16 cellular contexts compared by ENCODE assay signal in genomic region chr7:107615910-107616680, GRCh38. TPM values are rescaled to one million over a fixed set of nuclear protein-coding genes. Genes with fewer than 3 reads are reported as not detected.
DNase-seq lines count a peak whose midpoint lies in the region; ATAC-seq, FAIRE-seq and TF ChIP-seq lines count a peak whose summit lies in the region.
"Had no signal": no experiment of that assay in that cellular context is flagged by ENCODE, and none has a peak within 500 bp of the region (broad histone marks: within the 10 kb centered on the region; RNA-seq: fewer than 3 reads in every experiment).

No MANE protein-coding gene starts in this region.

- no peaks in the 10 kb centered on the region for H3K79me2 ChIP-seq in keratinocyte (ENCODE audit: control insufficient read depth, insufficient read depth, low read length)

- H3K4me3 Mint-ChIP-seq in activated T-cell treated with anti-CD3 and anti-CD28 coated beads, Interleukin-2, amount 50 U/mL, for 72 hours, result no peak overlapping the region
- no peak overlapping the region for H3K4me3 Mint-ChIP-seq in activated T-cell treated with anti-CD3 and anti-CD28 coated beads, Interleukin-2, amount 50 U/mL, for 4 hours
- H3K4me3 Mint-ChIP-seq in CD8-positive, alpha-beta memory T cell, result no peak overlapping the region
- H3K4me3 Mint-ChIP-seq: IgD-negative memory B cell had no signal

- no peaks in the 10 kb centered on the region for H3K4me1 Mint-ChIP-seq in activated T-cell treated with anti-CD3 and anti-CD28 coated beads, Interleukin-2, amount 50 U/mL, for 72 hours (ENCODE audit: low read depth)
- no peaks in the 10 kb centered on the region for H3K4me1 Mint-ChIP-seq in activated T-cell treated with anti-CD3 and anti-CD28 coated beads, Interleukin-2, amount 50 U/mL, for 4 hours (ENCODE audit: low read depth)
- H3K4me1 Mint-ChIP-seq in CD8-positive, alpha-beta memory T cell, result no peaks in the 10 kb centered on the region

- WGBS in thyroid gland, 2 donors, result 93 to 95% methylated on average over 4 of the region's 4 CpGs

- POLR2A ChIA-PET in CD8-positive, alpha-beta memory T cell (lab: Charles Lee), result no interaction called here

- no peak for ATAC-seq in activated T-cell treated with anti-CD3 and anti-CD28 coated beads, Interleukin-2, amount 50 U/mL, for 72 hours (replicated peaks in 1 of 2)
- no peak for ATAC-seq in activated T-cell treated with anti-CD3 and anti-CD28 coated beads, Interleukin-2, amount 50 U/mL, for 4 hours

- H3K36me3 ChIP-seq in bronchial epithelial cell (ENCODE audit: control insufficient read depth, insufficient read depth, low read length), result peaks cover 2% of the 10 kb centered on the region
- H3K36me3 ChIP-seq in keratinocyte (ENCODE audit: control insufficient read depth in 2 of 2, extremely low read depth in 1 of 2, insufficient read depth in 2 of 2, low read length in 2 of 2), result peaks cover 8 to 11% of the 10 kb centered on the region in 2 experiments
- peaks cover 5% of the 10 kb centered on the region for H3K36me3 ChIP-seq in CD8-positive, alpha-beta memory T cell (ENCODE audit: insufficient read depth, low read length)
- peaks cover 0 to 2% of the 10 kb centered on the region in 2 donors for H3K36me3 ChIP-seq in thyroid gland

- CTCF ChIA-PET in CD8-positive, alpha-beta memory T cell (lab: Charles Lee), result interaction anchor here (1.4 kb wide), 1 partner anchor 11 kb away, joined by 3 read pairs; no protein-coding TSS in a partner anchor

- H2AFZ ChIP-seq in keratinocyte (ENCODE audit: control insufficient read depth, low read length), result no peak overlapping the region

- H3K36me3 Mint-ChIP-seq in activated T-cell treated with anti-CD3 and anti-CD28 coated beads, Interleukin-2, amount 50 U/mL, for 72 hours (ENCODE audit: insufficient read depth in 2 of 2), result peaks cover 3 to 4% of the 10 kb centered on the region in 2 donors
- H3K36me3 Mint-ChIP-seq in activated T-cell treated with anti-CD3 and anti-CD28 coated beads, Interleukin-2, amount 50 U/mL, for 4 hours (ENCODE audit: insufficient read depth), result peaks cover 13% of the 10 kb centered on the region
- peaks cover 0 to 39% (median 12%) of the 10 kb centered on the region in 3 donors for H3K36me3 Mint-ChIP-seq in CD8-positive, alpha-beta memory T cell

- no peaks in the 10 kb centered on the region for H3K9me3 Mint-ChIP-seq in activated T-cell treated with anti-CD3 and anti-CD28 coated beads, Interleukin-2, amount 50 U/mL, for 72 hours
- no peaks in the 10 kb centered on the region for H3K9me3 Mint-ChIP-seq in activated T-cell treated with anti-CD3 and anti-CD28 coated beads, Interleukin-2, amount 50 U/mL, for 4 hours
- H3K9me3 Mint-ChIP-seq in CD8-positive, alpha-beta memory T cell, result no peaks in the 10 kb centered on the region
- H3K9me3 Mint-ChIP-seq: IgD-negative memory B cell had no signal

- dilution Hi-C loops in keratinocyte (cut with MboI; ENCODE audit: extremely low pct_ligation_motif_present, low sequenced_read_pairs), result no loop called here

- no peaks in the 10 kb centered on the region for H4K20me1 ChIP-seq in keratinocyte (ENCODE audit: control insufficient read depth, extremely low read depth, insufficient read depth, low read length)
- H4K20me1 ChIP-seq: BLaER1 had no signal

- intact Hi-C loops in thyroid gland (cut with DNase I), result no loop called here

- peak overlapping the region; percentile 70 for H3K27ac Mint-ChIP-seq in activated T-cell treated with anti-CD3 and anti-CD28 coated beads, Interleukin-2, amount 50 U/mL, for 72 hours
- H3K27ac Mint-ChIP-seq in CD8-positive, alpha-beta memory T cell, result peak overlapping the region in 1 of 8 donors; percentile 86
- H3K27ac Mint-ChIP-seq: IgD-negative memory B cell had no signal

- H3K9me3 ChIP-seq in keratinocyte (ENCODE audit: control insufficient read depth, low read depth, low read length), result no peaks in the 10 kb centered on the region
- H3K9me3 ChIP-seq in CD8-positive, alpha-beta memory T cell (ENCODE audit: low read length), result no peaks in the 10 kb centered on the region
- H3K9me3 ChIP-seq in thyroid gland, result no peaks in the 10 kb centered on the region
- H3K9me3 ChIP-seq: BLaER1 had no signal

- no peak overlapping the region for H3K27ac ChIP-seq in keratinocyte (ENCODE audit: control insufficient read depth, insufficient read depth, low read length)
- H3K27ac ChIP-seq in CD8-positive, alpha-beta memory T cell (ENCODE audit: low read depth, low read length), result no peak overlapping the region
- H3K27ac ChIP-seq in thyroid gland, result no peak overlapping the region
- H3K27ac ChIP-seq: BLaER1 had no signal

- DNase-seq in activated T-cell treated with anti-CD3 and anti-CD28 coated beads, Interleukin-2, amount 50 U/mL, for 72 hours, result no peak
- DNase-seq in activated T-cell treated with anti-CD3 and anti-CD28 coated beads, Interleukin-2, amount 50 U/mL, for 4 hours, result no peak
- DNase-seq in bronchial epithelial cell (ENCODE audit: low read depth) (peak; percentile 20), keratinocyte (ENCODE audit: low read depth, low spot score) (no peak), NCI-H1694 treated with DMSO at 0.1 percent for 48 hours (lab: John Stamatoyannopoulos, UW) (no peak), NCI-H1436 (lab: John Stamatoyannopoulos, UW) (no peak), thyroid gland (no peak)
- DNase-seq in CD8-positive, alpha-beta memory T cell, result no peak
- DNase-seq: 8988T, DMS153, MV-4-11, NCI-H1436 treated with DMSO at 0.1 percent for 48 hours, NCI-H748 treated with DMSO at 0.1 percent for 48 hours, SIG-M5 had no signal

- H3K4me3 ChIP-seq in bronchial epithelial cell (ENCODE audit: low read depth, low read length) (no peak overlapping the region), keratinocyte (ENCODE audit: control insufficient read depth in 2 of 3, extremely low read depth in 1 of 3, insufficient read depth in 2 of 3, low read depth in 1 of 3, low read length in 3 of 3) (no peak overlapping the region), thyroid gland (replicated peaks in 1 of 3) (no peak overlapping the region)
- no peak overlapping the region for H3K4me3 ChIP-seq in CD8-positive, alpha-beta memory T cell (ENCODE audit: low read length)
- H3K4me3 ChIP-seq: BLaER1 had no signal

- H3K4me2 ChIP-seq in keratinocyte (ENCODE audit: control insufficient read depth, extremely low read depth, insufficient read depth, low read depth, low read length), result no peak overlapping the region
- H3K4me2 ChIP-seq: BLaER1 had no signal

- no peak for FAIRE-seq in bronchial epithelial cell (lab: Jason Lieb, UNC)
- peak; percentile 39 for FAIRE-seq in keratinocyte (lab: Jason Lieb, UNC)

- no peak for TF ChIP-seq POLR2A in thyroid gland (IDR thresholded peaks at IDR 0.05)

- no peaks in the 10 kb centered on the region for H3K9me1 ChIP-seq in keratinocyte (ENCODE audit: control insufficient read depth, extremely low read depth, insufficient read depth, low read length)

- no peaks in the 10 kb centered on the region for H3K27me3 ChIP-seq in bronchial epithelial cell (ENCODE audit: control insufficient read depth, insufficient read depth, low read length)
- H3K27me3 ChIP-seq in keratinocyte (ENCODE audit: control insufficient read depth, extremely low read depth, insufficient read depth, low read length), result no peaks in the 10 kb centered on the region
- H3K27me3 ChIP-seq in CD8-positive, alpha-beta memory T cell (ENCODE audit: insufficient read depth, low read length, poor library complexity, severe bottlenecking), result no peaks in the 10 kb centered on the region
- no peaks in the 10 kb centered on the region for H3K27me3 ChIP-seq in thyroid gland
- H3K27me3 ChIP-seq: BLaER1 had no signal

- TF ChIP-seq CTCF in bronchial epithelial cell (IDR thresholded peaks at IDR 0.05; ENCODE audit: insufficient read depth, low read length, severe bottlenecking) (no peak), keratinocyte (optimal IDR thresholded peaks at IDR 0.05 in 1 of 3, IDR thresholded peaks at IDR 0.05 in 1 of 3, conservative IDR thresholded peaks at IDR 0.05 in 1 of 3; ENCODE audit: extremely low read depth in 1 of 3, insufficient read depth in 2 of 3, low read length in 3 of 3) (no peak), thyroid gland (IDR thresholded peaks at IDR 0.05) (no peak)

- no peaks in the 10 kb centered on the region for H3K27me3 Mint-ChIP-seq in activated T-cell treated with anti-CD3 and anti-CD28 coated beads, Interleukin-2, amount 50 U/mL, for 72 hours (ENCODE audit: low read depth)
- H3K27me3 Mint-ChIP-seq in activated T-cell treated with anti-CD3 and anti-CD28 coated beads, Interleukin-2, amount 50 U/mL, for 4 hours (ENCODE audit: low read depth), result no peaks in the 10 kb centered on the region
- H3K27me3 Mint-ChIP-seq in CD8-positive, alpha-beta memory T cell, result no peaks in the 10 kb centered on the region
- H3K27me3 Mint-ChIP-seq: IgD-negative memory B cell had no signal

- H3K4me1 ChIP-seq in keratinocyte (ENCODE audit: control insufficient read depth, extremely low read depth, insufficient read depth, low read length) (peaks cover 21% of the 10 kb centered on the region), thyroid gland (peaks cover 3 to 10% of the 10 kb centered on the region in 2 donors)
- no peaks in the 10 kb centered on the region for H3K4me1 ChIP-seq in CD8-positive, alpha-beta memory T cell (ENCODE audit: insufficient read depth, low read length)
- H3K4me1 ChIP-seq: BLaER1 had no signal

- no peak overlapping the region for H3K9ac ChIP-seq in keratinocyte (ENCODE audit: control insufficient read depth, extremely low read depth, insufficient read depth, low read length)
- H3K9ac ChIP-seq: BLaER1 had no signal

RNA-seq across cellular contexts. Expression of gene BCAP29, which starts 36.0 kb away (rescaled TPM):
- 10 to 100 TPM; 37.8 to 44.3 TPM for total RNA-seq in activated T-cell treated with anti-CD3 and anti-CD28 coated beads, Interleukin-2, amount 50 U/mL, for 72 hours
- total RNA-seq in activated T-cell treated with anti-CD3 and anti-CD28 coated beads, Interleukin-2, amount 50 U/mL, for 4 hours, result 10 to 100 TPM; 26.5 to 29.2 (median 27.8) TPM
- total RNA-seq in bronchial epithelial cell, result 25.0 and 30.6 TPM in 2 replicates
- polyA plus RNA-seq in keratinocyte, result 57.1 to 141 TPM (median 94.4 TPM) in 3 replicates
- polyA plus RNA-seq in keratinocyte (2011; ENCODE audit: low read depth), result 116 TPM
- 43.8 and 90.7 TPM in 2 replicates for polyA plus RNA-seq in keratinocyte (2011; cell fraction: cytosol; rRNA removed)
- polyA plus RNA-seq in keratinocyte (2011; cell fraction: nucleus; rRNA removed), result 55.8 and 90.3 TPM in 2 replicates
- polyA plus RNA-seq in keratinocyte (2012; ENCODE audit: low replicate concordance), result 34.4 and 124 TPM in 2 replicates
- 9.2 to 61.3 TPM (median 24.5 TPM) in 3 replicates for polyA minus RNA-seq in keratinocyte
- polyA minus RNA-seq in keratinocyte (2011; cell fraction: cytosol; rRNA and poly(A)+ RNA removed), result 31.5 TPM
- polyA minus RNA-seq in keratinocyte (2011; cell fraction: nucleus; rRNA and poly(A)+ RNA removed), result 35.9 and 67.1 TPM in 2 replicates
- 10 to 100 TPM; 46.5 to 48.7 TPM for total RNA-seq in CD8-positive, alpha-beta memory T cell
- polyA plus RNA-seq in CD8-positive, alpha-beta memory T cell, result 44.6 TPM
- 100 to 1,000 TPM; 217 to 276 (median 221) TPM for total RNA-seq in thyroid gland

RNA-seq across cellular contexts. Expression of gene SLC26A4, which starts 44.5 kb away (rescaled TPM):
- total RNA-seq in activated T-cell treated with anti-CD3 and anti-CD28 coated beads, Interleukin-2, amount 50 U/mL, for 72 hours, result 10 to 100 TPM in 1 of 2 donors, 1 to 10 TPM in 1; 7.9 to 18.3 TPM
- total RNA-seq in activated T-cell treated with anti-CD3 and anti-CD28 coated beads, Interleukin-2, amount 50 U/mL, for 4 hours, result 1 to 10 TPM in 1 of 3 donors, under 1 TPM in 2; 0.68 to 2.0 (median 0.71) TPM
- total RNA-seq in bronchial epithelial cell (0.53 and 1.3 TPM in 2 replicates), thyroid gland (100 to 1,000 TPM; 193 to 299 (median 254) TPM)
- 0.14 to 0.26 TPM (median 0.15 TPM) in 3 replicates for polyA plus RNA-seq in keratinocyte
- polyA plus RNA-seq in keratinocyte (2011; ENCODE audit: low read depth), result 1.2 TPM
- polyA plus RNA-seq in keratinocyte (2011; cell fraction: cytosol; rRNA removed), result 0.01 and 0.10 TPM in 2 replicates
- 0.28 and 0.35 TPM in 2 replicates for polyA plus RNA-seq in keratinocyte (2011; cell fraction: nucleus; rRNA removed)
- 0.21 and 0.28 TPM in 2 replicates for polyA plus RNA-seq in keratinocyte (2012; ENCODE audit: low replicate concordance)
- 0.10 to 0.32 TPM (median 0.16 TPM) in 3 replicates for polyA minus RNA-seq in keratinocyte
- not detected for polyA minus RNA-seq in keratinocyte (2011; cell fraction: cytosol; rRNA and poly(A)+ RNA removed)
- 0.32 and 0.62 TPM in 2 replicates for polyA minus RNA-seq in keratinocyte (2011; cell fraction: nucleus; rRNA and poly(A)+ RNA removed)
- 1 to 10 TPM in 1 of 2 experiments, under 1 TPM in 1; 0.78 to 2.1 TPM for total RNA-seq in CD8-positive, alpha-beta memory T cell
- polyA plus RNA-seq in CD8-positive, alpha-beta memory T cell, result not detected
- polyA plus RNA-seq: IgD-negative memory B cell had no signal

RNA-seq across cellular contexts. Expression of gene DUS4L, which starts 52.3 kb away (rescaled TPM):
- total RNA-seq in activated T-cell treated with anti-CD3 and anti-CD28 coated beads, Interleukin-2, amount 50 U/mL, for 72 hours, result 10 to 100 TPM; 14.9 to 16.3 TPM
- 10 to 100 TPM in 1 of 3 donors, 1 to 10 TPM in 2; 9.5 to 11.6 (median 9.5) TPM for total RNA-seq in activated T-cell treated with anti-CD3 and anti-CD28 coated beads, Interleukin-2, amount 50 U/mL, for 4 hours
- total RNA-seq in bronchial epithelial cell, result 9.2 and 9.7 TPM in 2 replicates
- polyA plus RNA-seq in keratinocyte, result 4.4 to 11.3 TPM (median 6.5 TPM) in 3 replicates
- 11.4 TPM for polyA plus RNA-seq in keratinocyte (2011; ENCODE audit: low read depth)
- 5.2 and 8.3 TPM in 2 replicates for polyA plus RNA-seq in keratinocyte (2011; cell fraction: cytosol; rRNA removed)
- polyA plus RNA-seq in keratinocyte (2011; cell fraction: nucleus; rRNA removed), result 7.6 and 8.3 TPM in 2 replicates
- 6.8 and 7.6 TPM in 2 replicates for polyA plus RNA-seq in keratinocyte (2012; ENCODE audit: low replicate concordance)
- polyA minus RNA-seq in keratinocyte, result 0.95 to 7.5 TPM (median 2.7 TPM) in 3 replicates
- 2.7 TPM for polyA minus RNA-seq in keratinocyte (2011; cell fraction: cytosol; rRNA and poly(A)+ RNA removed)
- polyA minus RNA-seq in keratinocyte (2011; cell fraction: nucleus; rRNA and poly(A)+ RNA removed), result 6.8 and 7.5 TPM in 2 replicates
- total RNA-seq in CD8-positive, alpha-beta memory T cell, result 10 to 100 TPM; 11.6 TPM
- polyA plus RNA-seq in CD8-positive, alpha-beta memory T cell, result 6.6 TPM
- 10 to 100 TPM; 14.6 to 16.9 (median 16.1) TPM for total RNA-seq in thyroid gland

RNA-seq across cellular contexts. Expression of gene COG5, which starts 52.4 kb away (rescaled TPM):
- 10 to 100 TPM; 30.4 to 55.5 TPM for total RNA-seq in activated T-cell treated with anti-CD3 and anti-CD28 coated beads, Interleukin-2, amount 50 U/mL, for 72 hours
- 10 to 100 TPM; 30.3 to 40.9 (median 40.0) TPM for total RNA-seq in activated T-cell treated with anti-CD3 and anti-CD28 coated beads, Interleukin-2, amount 50 U/mL, for 4 hours
- total RNA-seq in bronchial epithelial cell (36.3 and 53.3 TPM in 2 replicates), thyroid gland (100 to 1,000 TPM; 108 to 268 (median 148) TPM)
- polyA plus RNA-seq in keratinocyte, result 37.2 to 50.7 TPM (median 42.6 TPM) in 3 replicates
- polyA plus RNA-seq in keratinocyte (2011; ENCODE audit: low read depth), result 70.0 TPM
- 23.3 and 49.2 TPM in 2 replicates for polyA plus RNA-seq in keratinocyte (2011; cell fraction: cytosol; rRNA removed)
- 39.2 and 51.6 TPM in 2 replicates for polyA plus RNA-seq in keratinocyte (2011; cell fraction: nucleus; rRNA removed)
- polyA plus RNA-seq in keratinocyte (2012; ENCODE audit: low replicate concordance), result 16.5 and 34.1 TPM in 2 replicates
- polyA minus RNA-seq in keratinocyte, result 13.2 to 125 TPM (median 76.5 TPM) in 3 replicates
- polyA minus RNA-seq in keratinocyte (2011; cell fraction: cytosol; rRNA and poly(A)+ RNA removed), result 21.5 TPM
- polyA minus RNA-seq in keratinocyte (2011; cell fraction: nucleus; rRNA and poly(A)+ RNA removed), result 34.6 and 89.1 TPM in 2 replicates
- 10 to 100 TPM; 29.2 to 38.9 TPM for total RNA-seq in CD8-positive, alpha-beta memory T cell
- 39.4 TPM for polyA plus RNA-seq in CD8-positive, alpha-beta memory T cell

Comparison
In these comparisons a context has a peak if more than half of its experiments do, and no peak if none do; other contexts are left out.
1. RNA of gene SLC26A4, which starts 44.5 kb away (total RNA-seq): 193 to 299 TPM in thyroid gland; 7.9 to 18.3 TPM in activated T-cell treated with anti-CD3 and anti-CD28 coated beads, Interleukin-2, amount 50 U/mL, for 72 hours, 0.78 to 2.1 TPM in CD8-positive, alpha-beta memory T cell, 0.68 to 2.0 TPM in activated T-cell treated with anti-CD3 and anti-CD28 coated beads, Interleukin-2, amount 50 U/mL, for 4 hours and 0.53 to 1.3 TPM in bronchial epithelial cell; every median in the first group is over 10 times any median in the second.